14 cellular contexts compared by ENCODE assay signal in genomic region chr10:92434385-92434784, GRCh38.
DNase-seq lines count a peak whose midpoint lies in the region; ATAC-seq and TF ChIP-seq lines count a peak whose summit lies in the region.
"Had no signal": no experiment of that assay in that cellular context is flagged by ENCODE, and none has a peak within 500 bp of the region (broad histone marks: within the 10 kb centered on the region; RNA-seq: fewer than 3 reads in every experiment).

No MANE protein-coding gene starts in this region.

- CTCF ChIA-PET in WTC11 (lab: Charles Lee): interaction anchor here (0.6 to 1.3 kb wide), 13 partner anchors 14 to 372 kb away, joined by 3 to 21 read pairs (median 3); partner anchors contain the start of genes CPEB3 and MARCHF5

- TF ChIP-seq CTCF in WTC11 (IDR thresholded peaks at IDR 0.05): no peak
- TF ChIP-seq CTCF in osteoblast (IDR thresholded peaks at IDR 0.05; ENCODE audit: extremely low read depth, low read depth, low read length): no peak
- TF ChIP-seq CTCF in foreskin keratinocyte (conservative IDR thresholded peaks at IDR 0.05): no peak

- H3K36me3 Mint-ChIP-seq in WTC11: no peaks in the 10 kb centered on the region
- H3K36me3 Mint-ChIP-seq: CD8-positive, alpha-beta T cell had no signal

- peaks cover 5% of the 10 kb centered on the region for H3K4me1 Mint-ChIP-seq in WTC11
- H3K4me1 Mint-ChIP-seq: B cell had no signal

- H4K20me1 ChIP-seq in osteoblast (ENCODE audit: insufficient read depth, low read length): no peaks in the 10 kb centered on the region
- H4K20me1 ChIP-seq: BLaER1 treated with 17β-estradiol and CSF1 and Interleukin-3, amounts not matched to agents 10 nM and 100 nM had no signal

- no peak overlapping the region for H3K4me3 Mint-ChIP-seq in WTC11
- H3K4me3 Mint-ChIP-seq: B cell; CD4-positive, alpha-beta T cell; CD8-positive, alpha-beta T cell had no signal

- no peaks in the 10 kb centered on the region for H3K27me3 Mint-ChIP-seq in WTC11 (ENCODE audit: low read depth)
- H3K27me3 Mint-ChIP-seq: B cell; CD4-positive, alpha-beta T cell had no signal

- POLR2A ChIA-PET in WTC11 (lab: Charles Lee): no interaction called here

- no peaks in the 10 kb centered on the region for H3K9me3 Mint-ChIP-seq in WTC11
- H3K9me3 Mint-ChIP-seq: CD4-positive, alpha-beta T cell; CD8-positive, alpha-beta T cell had no signal

- no peak overlapping the region for H3K4me3 ChIP-seq in osteoblast (ENCODE audit: insufficient read depth, low read length)
- H3K4me3 ChIP-seq: A549; BLaER1 treated with 17β-estradiol and CSF1 and Interleukin-3, amounts not matched to agents 10 nM and 100 nM had no signal

- no peak overlapping the region for H3K27ac Mint-ChIP-seq in WTC11
- H3K27ac Mint-ChIP-seq: B cell; CD4-positive, alpha-beta T cell; CD8-positive, alpha-beta T cell had no signal

- H3K79me2 ChIP-seq in osteoblast (ENCODE audit: insufficient read depth, low read length): no peaks in the 10 kb centered on the region

- H3K27me3 ChIP-seq in osteoblast (ENCODE audit: insufficient read depth, low read length) (no peaks in the 10 kb centered on the region), foreskin keratinocyte (no peaks in the 10 kb centered on the region)
- H3K27me3 ChIP-seq: BLaER1 treated with 17β-estradiol and CSF1 and Interleukin-3, amounts not matched to agents 10 nM and 100 nM had no signal

- H2AFZ ChIP-seq in osteoblast (ENCODE audit: low read length): no peak overlapping the region

- peaks cover 4% of the 10 kb centered on the region for H3K4me1 ChIP-seq in osteoblast (ENCODE audit: insufficient read depth, low read length)
- no peaks in the 10 kb centered on the region for H3K4me1 ChIP-seq in foreskin keratinocyte
- H3K4me1 ChIP-seq: A549, Caco-2 had no signal

- peak; percentile 10 for DNase-seq in activated CD8-positive, alpha-beta memory T cell treated with anti-CD3 and anti-CD28 coated beads, Interleukin-2, amount 50 U/mL, for 48 hours
- DNase-seq in activated CD8-positive, alpha-beta memory T cell treated with anti-CD3 and anti-CD28 coated beads, Interleukin-2, amount 50 U/mL, for 4 hours: no peak
- DNase-seq in WTC11 (ENCODE audit: low spot score) (no peak), osteoblast (ENCODE audit: insufficient read length, low spot score, missing footprints) (peak; percentile 14), foreskin keratinocyte (no peak)
- DNase-seq in stimulated activated CD4-positive, alpha-beta T cell treated with anti-CD3 and anti-CD28 coated beads, Interleukin-2, amount 100 ng/mL, for 48 hours: no peak
- DNase-seq: CD4-positive, alpha-beta T cell; CD8-positive, alpha-beta T cell had no signal

- no peaks in the 10 kb centered on the region for H3K36me3 ChIP-seq in osteoblast (ENCODE audit: insufficient read depth, low read length)
- H3K36me3 ChIP-seq: BLaER1 treated with 17β-estradiol and CSF1 and Interleukin-3, amounts not matched to agents 10 nM and 100 nM had no signal

- H3K9me3 ChIP-seq in osteoblast (ENCODE audit: low read depth, low read length): no peaks in the 10 kb centered on the region
- H3K9me3 ChIP-seq: A549; BLaER1 treated with 17β-estradiol and CSF1 and Interleukin-3, amounts not matched to agents 10 nM and 100 nM; Caco-2 had no signal

- H3K4me2 ChIP-seq in osteoblast (ENCODE audit: insufficient read depth, low read length): no peak overlapping the region
- H3K4me2 ChIP-seq: A549; BLaER1 treated with 17β-estradiol and CSF1 and Interleukin-3, amounts not matched to agents 10 nM and 100 nM had no signal

- ATAC-seq in WTC11 (no peak), foreskin keratinocyte (no peak)

- H3K27ac ChIP-seq in osteoblast (ENCODE audit: low read depth, low read length): no peak overlapping the region
- H3K27ac ChIP-seq in foreskin keratinocyte: no peak overlapping the region
- H3K27ac ChIP-seq: 22Rv1; A549; BLaER1 treated with 17β-estradiol and CSF1 and Interleukin-3, amounts not matched to agents 10 nM and 100 nM; C4-2B had no signal

TF ChIP-seq in WTC11, 78 proteins besides CTCF, POLR2A, EP300 and RAD21:
- peak; percentile 70; the same call in 1 of the 2 replicates for TF ChIP-seq ZNF121 (CRISPR knock-in tag; IDR thresholded peaks at IDR 0.05)
- no peak for TF ChIP-seq ZNF532 (CRISPR knock-in tag; IDR thresholded peaks at IDR 0.05; ENCODE audit: borderline replicate concordance)
- no peak for TF ChIP-seq ZNF281 (CRISPR knock-in tag; IDR thresholded peaks at IDR 0.05)

Comparison
In these comparisons a context has a peak if more than half of its experiments do, and no peak if none do; other contexts are left out.
1. DNase-seq: peak in activated CD8-positive, alpha-beta memory T cell treated with anti-CD3 and anti-CD28 coated beads, Interleukin-2, amount 50 U/mL, for 48 hours (single experiment) and osteoblast (single experiment); none in activated CD8-positive, alpha-beta memory T cell treated with anti-CD3 and anti-CD28 coated beads, Interleukin-2, amount 50 U/mL, for 4 hours (single experiment), WTC11 (single experiment), stimulated activated CD4-positive, alpha-beta T cell treated with anti-CD3 and anti-CD28 coated beads, Interleukin-2, amount 100 ng/mL, for 48 hours (0 of 2) and foreskin keratinocyte (0 of 2).